Comparison of ENCODE assay signal across 15 cellular contexts in the genomic region with DNA sequence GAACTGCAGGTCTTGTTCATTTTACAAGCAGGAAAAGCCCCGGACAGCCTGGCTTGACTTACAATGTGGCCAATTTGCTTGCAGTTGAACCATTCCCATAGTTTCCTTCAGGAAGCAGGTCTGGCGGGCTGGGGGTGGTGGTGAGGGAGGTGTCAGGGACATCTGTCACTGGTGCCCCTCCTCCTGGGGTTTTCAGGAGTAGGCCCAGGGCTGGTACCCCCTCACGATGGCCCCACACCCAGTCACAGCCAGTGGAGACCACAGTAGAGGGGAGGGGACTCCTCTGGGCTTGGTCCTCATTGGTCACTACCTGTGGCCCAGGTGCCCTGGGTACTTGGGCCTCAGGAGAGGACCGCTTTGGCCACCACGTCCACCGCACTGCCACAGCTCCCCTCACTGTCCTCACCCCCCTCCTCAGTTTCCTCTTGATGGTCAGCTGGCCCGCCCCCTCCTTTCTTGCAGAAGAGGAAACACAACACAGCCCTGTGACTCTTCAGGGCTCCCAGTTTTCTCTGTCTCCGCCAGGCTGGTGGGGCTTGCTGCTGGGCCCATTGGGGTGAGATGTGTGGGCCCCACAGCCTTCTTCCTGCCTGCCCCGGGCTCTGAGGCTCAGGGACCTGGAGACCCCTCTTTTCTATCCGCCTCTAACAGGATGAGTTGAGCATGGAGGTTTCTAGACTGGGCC. TPM values are rescaled to one million over a fixed set of nuclear protein-coding genes. Genes with fewer than 3 reads are reported as not detected.
DNase-seq lines count a peak whose midpoint lies in the region; ATAC-seq and TF ChIP-seq lines count a peak whose summit lies in the region.
"Had no signal": no experiment of that assay in that cellular context is flagged by ENCODE, and none has a peak within 500 bp of the region (broad histone marks: within the 10 kb centered on the region; RNA-seq: fewer than 3 reads in every experiment).

No MANE protein-coding gene starts in this region.

- H3K4me3 ChIP-seq in right atrium auricular region (no peak overlapping the region), RWPE2 (ENCODE audit: severe bottlenecking) (no peak overlapping the region), mucosa of descending colon (no peak overlapping the region), uterus (no peak overlapping the region)
- H3K4me3 ChIP-seq: BLaER1 treated with 17β-estradiol and CSF1 and Interleukin-3, amounts not matched to agents 10 nM and 100 nM; left lung; tibial nerve had no signal

- intact Hi-C loops in Right ventricle myocardium inferior (cut with DNase I): no loop called here
- intact Hi-C loops in mucosa of descending colon (cut with DNase I, micrococcal nuclease): no loop called here
- intact Hi-C loops in uterus (cut with DNase I; ENCODE audit: low total_unique reads): no loop called here

- no peak for TF ChIP-seq POLR2A in uterus (IDR thresholded peaks at IDR 0.05)

- H3K27me3 ChIP-seq in right atrium auricular region (no peaks in the 10 kb centered on the region), RWPE2 (ENCODE audit: insufficient read depth, poor library complexity, severe bottlenecking) (no peaks in the 10 kb centered on the region), uterus (no peaks in the 10 kb centered on the region)
- H3K27me3 ChIP-seq: BLaER1 treated with 17β-estradiol and CSF1 and Interleukin-3, amounts not matched to agents 10 nM and 100 nM had no signal

- peak; percentile 43 for DNase-seq in Right ventricle myocardium inferior (ENCODE audit: missing footprints)
- DNase-seq in right atrium auricular region (ENCODE audit: low spot score): no peak
- DNase-seq in RWPE2 (ENCODE audit: low spot score): no peak
- peak in 2 of 3 donors; percentile 8 to 25 for DNase-seq in mucosa of descending colon
- no peak for DNase-seq in uterus
- no peak for DNase-seq in SIG-M5 treated with dmso at 0.1 percent for 504 hours (lab: John Stamatoyannopoulos, UW; ENCODE audit: unreplicated experiment)
- DNase-seq: activated B cell treated with CpG ODN at 0.5 μM for 24 hours; activated naive CD4-positive, alpha-beta T cell; NK-92 treated with Interleukin-12 subunit alpha and Interleukin-12 subunit beta, amount 100 ng/mL, for 24 hours; T-helper 9 cell had no signal

- TF ChIP-seq CTCF in right atrium auricular region (IDR thresholded peaks at IDR 0.05) (no peak), RWPE2 (IDR thresholded peaks at IDR 0.05; ENCODE audit: poor library complexity, severe bottlenecking) (no peak), mucosa of descending colon (IDR thresholded peaks at IDR 0.05) (no peak), uterus (IDR thresholded peaks at IDR 0.05) (no peak)

- H3K36me3 ChIP-seq in right atrium auricular region (no peaks in the 10 kb centered on the region), RWPE2 (ENCODE audit: low read depth) (no peaks in the 10 kb centered on the region), mucosa of descending colon (ENCODE audit: low read depth) (no peaks in the 10 kb centered on the region), uterus (no peaks in the 10 kb centered on the region)
- H3K36me3 ChIP-seq: BLaER1 treated with 17β-estradiol and CSF1 and Interleukin-3, amounts not matched to agents 10 nM and 100 nM; left lung; tibial nerve had no signal

- no peak for ATAC-seq in Right ventricle myocardium inferior
- no peak for ATAC-seq in RWPE2 (ENCODE audit: low read depth)
- ATAC-seq in mucosa of descending colon: no peak
- ATAC-seq in GM21447 (IDR thresholded peaks at IDR 0.05; ENCODE audit: unreplicated experiment): no peak
- ATAC-seq in HG03457 (IDR thresholded peaks at IDR 0.05; ENCODE audit: unreplicated experiment): no peak

- H3K9me3 ChIP-seq in right atrium auricular region (no peaks in the 10 kb centered on the region), RWPE2 (ENCODE audit: severe bottlenecking) (no peaks in the 10 kb centered on the region), mucosa of descending colon (no peaks in the 10 kb centered on the region), uterus (no peaks in the 10 kb centered on the region)
- H3K9me3 ChIP-seq: BLaER1 treated with 17β-estradiol and CSF1 and Interleukin-3, amounts not matched to agents 10 nM and 100 nM; left lung; tibial nerve had no signal

- H3K4me1 ChIP-seq in right atrium auricular region (peaks cover 0 to 12% of the 10 kb centered on the region in 2 donors), RWPE2 (ENCODE audit: insufficient read depth, poor library complexity, severe bottlenecking) (peaks cover 10% of the 10 kb centered on the region), mucosa of descending colon (ENCODE audit: low read depth) (no peaks in the 10 kb centered on the region), uterus (peaks cover 0 to 2% of the 10 kb centered on the region in 2 donors)

- no peak overlapping the region for H3K27ac ChIP-seq in right atrium auricular region
- peak overlapping the region; percentile 21 for H3K27ac ChIP-seq in RWPE2 (ENCODE audit: poor library complexity, severe bottlenecking)
- H3K27ac ChIP-seq in uterus: peak overlapping the region; percentile 29 to 66
- H3K27ac ChIP-seq: BLaER1 treated with 17β-estradiol and CSF1 and Interleukin-3, amounts not matched to agents 10 nM and 100 nM; left lung; tibial nerve had no signal

RNA-seq across cellular contexts. Expression of a gene that starts 39.8 kb away (rescaled TPM):
- total RNA-seq in Right ventricle myocardium inferior: 1.5 TPM
- total RNA-seq in right atrium auricular region: 1 to 10 TPM in 1 of 2 donors, under 1 TPM in 1; 0.26 to 2.0 TPM
- 10 to 100 TPM in 1 of 3 donors, 1 to 10 TPM in 1, under 1 TPM in 1; 0.38 to 34.3 (median 1.1) TPM for total RNA-seq in mucosa of descending colon
- 10 to 100 TPM in 2 of 4 donors, 1 to 10 TPM in 2; 4.7 to 44.2 (median 22.9) TPM for total RNA-seq in uterus
- total RNA-seq: activated B cell treated with CpG ODN at 0.5 μM for 24 hours had no signal

Comparison
In these comparisons a context has a peak if more than half of its experiments do, and no peak if none do; other contexts are left out.
1. DNase-seq: peak in Right ventricle myocardium inferior (single experiment) and mucosa of descending colon (2 of 3); none in right atrium auricular region (single experiment), RWPE2 (single experiment), uterus (0 of 2) and SIG-M5 treated with dmso at 0.1 percent for 504 hours (single experiment).
2. H3K27ac ChIP-seq: peak in RWPE2 (single experiment) and uterus (2 of 2); none in right atrium auricular region (0 of 2).